In genomic region chrX:73213734-73214133, GRCh38 we compare ENCODE assay signal across 8 cellular contexts. TPM values are rescaled to one million over a fixed set of nuclear protein-coding genes. Genes with fewer than 3 reads are reported as not detected.
DNase-seq lines count a peak whose midpoint lies in the region; ATAC-seq and TF ChIP-seq lines count a peak whose summit lies in the region.

No MANE protein-coding gene starts in this region.

- H4K20me1 ChIP-seq in GM23338 (replicated peaks; ENCODE audit: insufficient read depth) = no peaks in the 10 kb centered on the region
- H4K20me1 ChIP-seq in hepatocyte (ENCODE audit: insufficient read depth, poor library complexity, severe bottlenecking) = no peaks in the 10 kb centered on the region

- 22% methylated on average over 5 of the region's 5 CpGs for WGBS in hepatocyte (ENCODE audit: low lambda C conversion rate, missing lambda C conversion rate)
- 10 to 17% methylated on average over 5 of the region's 5 CpGs for WGBS in sigmoid colon, 2 donors

- H3K9me3 ChIP-seq in hepatocyte (ENCODE audit: low read depth) (no peaks in the 10 kb centered on the region), sigmoid colon (no peaks in the 10 kb centered on the region)

- no peak for DNase-seq in GM23338 (ENCODE audit: low spot score)
- no peak for DNase-seq in activated CD8-positive, alpha-beta T cell treated with anti-CD3 and anti-CD28 coated beads for 36 hours
- no peak for DNase-seq in hepatocyte (ENCODE audit: low spot score)
- DNase-seq in sigmoid colon = no peak
- DNase-seq in T-helper 9 cell = no peak
- no peak for DNase-seq in NCI-H2029 treated with DMSO at 0.1 percent for 48 hours (lab: John Stamatoyannopoulos, UW)
- DNase-seq in erythroblast (lab: John Stamatoyannopoulos, UW) = no peak
- DNase-seq in GF-D8 (lab: John Stamatoyannopoulos, UW) = no peak

- peaks cover 13% of the 10 kb centered on the region; the same call in 1 of the 2 replicates for H3K4me1 ChIP-seq in GM23338 (ENCODE audit: insufficient read depth)
- no peaks in the 10 kb centered on the region for H3K4me1 ChIP-seq in hepatocyte (ENCODE audit: insufficient read depth)
- no peaks in the 10 kb centered on the region for H3K4me1 ChIP-seq in sigmoid colon

- H3K36me3 ChIP-seq in GM23338 (ENCODE audit: insufficient read depth) (no peaks in the 10 kb centered on the region), hepatocyte (replicated peaks; ENCODE audit: insufficient read depth, low read depth) (no peaks in the 10 kb centered on the region), sigmoid colon (no peaks in the 10 kb centered on the region)

- H3K27me3 ChIP-seq in GM23338 (ENCODE audit: insufficient read depth) (no peaks in the 10 kb centered on the region), hepatocyte (no peaks in the 10 kb centered on the region), sigmoid colon (no peaks in the 10 kb centered on the region)

- intact Hi-C loops in activated CD8-positive, alpha-beta T cell treated with anti-CD3 and anti-CD28 coated beads for 36 hours (cut with micrococcal nuclease) = no loop called here
- intact Hi-C loops in sigmoid colon (cut with DNase I) = no loop called here

- H3K79me2 ChIP-seq in GM23338 (replicated peaks; ENCODE audit: insufficient read depth) (peaks cover 18% of the 10 kb centered on the region), hepatocyte (no peaks in the 10 kb centered on the region)

- no peaks in the 10 kb centered on the region for H3K9me3 Mint-ChIP-seq in GM23338
- no peaks in the 10 kb centered on the region for H3K9me3 Mint-ChIP-seq in activated CD8-positive, alpha-beta T cell treated with anti-CD3 and anti-CD28 coated beads for 36 hours

- TF ChIP-seq EP300 in sigmoid colon (IDR thresholded peaks at IDR 0.05) = no peak

- H3K4me3 ChIP-seq in GM23338 (peak overlapping the region; percentile 74), hepatocyte (peak overlapping the region; percentile 40), sigmoid colon (peak overlapping the region; percentile 49 to 57 (median 56))

- H3K27ac Mint-ChIP-seq in GM23338 = no peak overlapping the region; the same call in 1 of the 2 replicates
- peak overlapping the region; percentile 77 for H3K27ac Mint-ChIP-seq in activated CD8-positive, alpha-beta T cell treated with anti-CD3 and anti-CD28 coated beads for 36 hours

- H3K9me2 ChIP-seq in GM23338 (ENCODE audit: insufficient read depth) (no peaks in the 10 kb centered on the region), hepatocyte (replicated peaks; ENCODE audit: insufficient read depth) (no peaks in the 10 kb centered on the region)

- no peaks in the 10 kb centered on the region for H3F3A ChIP-seq in GM23338 (replicated peaks; ENCODE audit: low read depth)

- TF ChIP-seq POLR2A in sigmoid colon (IDR thresholded peaks at IDR 0.05) (no peak), erythroblast (IDR thresholded peaks at IDR 0.05; ENCODE audit: low read length) (no peak)

- peak overlapping the region; percentile 65 for H3K4me2 ChIP-seq in GM23338
- H3K4me2 ChIP-seq in hepatocyte = peak overlapping the region; percentile 70

- H3K27ac ChIP-seq in GM23338 (ENCODE audit: low read depth) (no peak overlapping the region), hepatocyte (no peak overlapping the region), sigmoid colon (peak overlapping the region; percentile 70 to 79 (median 74))

- POLR2A ChIA-PET in activated CD8-positive, alpha-beta T cell treated with anti-CD3 and anti-CD28 coated beads for 36 hours (lab: Charles Lee) = no interaction called here

- H2AFZ ChIP-seq in GM23338 (peak overlapping the region; percentile 49; the same call in 1 of the 2 replicates), hepatocyte (peak overlapping the region; percentile 72)

- peaks cover 4% of the 10 kb centered on the region; the same call in 1 of the 3 replicates for H3K36me3 Mint-ChIP-seq in GM23338 (ENCODE audit: low read depth)
- H3K36me3 Mint-ChIP-seq in activated CD8-positive, alpha-beta T cell treated with anti-CD3 and anti-CD28 coated beads for 36 hours (ENCODE audit: low read depth) = no peaks in the 10 kb centered on the region

- peaks cover 2% of the 10 kb centered on the region for H3K27me3 Mint-ChIP-seq in GM23338 (ENCODE audit: insufficient read depth, low read depth, poor library complexity)
- peaks cover 7% of the 10 kb centered on the region for H3K27me3 Mint-ChIP-seq in activated CD8-positive, alpha-beta T cell treated with anti-CD3 and anti-CD28 coated beads for 36 hours

- no peak for ATAC-seq in GM23338
- no peak for ATAC-seq in activated CD8-positive, alpha-beta T cell treated with anti-CD3 and anti-CD28 coated beads for 36 hours

- CTCF ChIA-PET in activated CD8-positive, alpha-beta T cell treated with anti-CD3 and anti-CD28 coated beads for 36 hours (lab: Charles Lee) = no interaction called here

- TF ChIP-seq CTCF in GM23338 (conservative IDR thresholded peaks at IDR 0.05; ENCODE audit: low read depth in 2 of 2) = no peak
- TF ChIP-seq CTCF in activated CD8-positive, alpha-beta T cell treated with anti-CD3 and anti-CD28 coated beads for 36 hours (IDR thresholded peaks at IDR 0.05) = no peak
- no peak for TF ChIP-seq CTCF in hepatocyte (IDR thresholded peaks at IDR 0.05; ENCODE audit: poor library complexity)
- TF ChIP-seq CTCF in sigmoid colon (IDR thresholded peaks at IDR 0.05) = no peak

- H3K4me1 Mint-ChIP-seq in GM23338 = peaks cover 7% of the 10 kb centered on the region; the same call in 2 of the 3 replicates
- H3K4me1 Mint-ChIP-seq in activated CD8-positive, alpha-beta T cell treated with anti-CD3 and anti-CD28 coated beads for 36 hours (ENCODE audit: low read depth) = peaks cover 14% of the 10 kb centered on the region

- H3K4me3 Mint-ChIP-seq in GM23338 = peak overlapping the region; percentile 98
- peak overlapping the region; percentile 82 for H3K4me3 Mint-ChIP-seq in activated CD8-positive, alpha-beta T cell treated with anti-CD3 and anti-CD28 coated beads for 36 hours

TF ChIP-seq in GM23338, 12 proteins besides CTCF, POLR2A, EP300 and RAD21:
- TF ChIP-seq EZH2 (IDR thresholded peaks at IDR 0.05; ENCODE audit: low read depth, unreplicated experiment) = no peak
- TF ChIP-seq, protein P1, sequence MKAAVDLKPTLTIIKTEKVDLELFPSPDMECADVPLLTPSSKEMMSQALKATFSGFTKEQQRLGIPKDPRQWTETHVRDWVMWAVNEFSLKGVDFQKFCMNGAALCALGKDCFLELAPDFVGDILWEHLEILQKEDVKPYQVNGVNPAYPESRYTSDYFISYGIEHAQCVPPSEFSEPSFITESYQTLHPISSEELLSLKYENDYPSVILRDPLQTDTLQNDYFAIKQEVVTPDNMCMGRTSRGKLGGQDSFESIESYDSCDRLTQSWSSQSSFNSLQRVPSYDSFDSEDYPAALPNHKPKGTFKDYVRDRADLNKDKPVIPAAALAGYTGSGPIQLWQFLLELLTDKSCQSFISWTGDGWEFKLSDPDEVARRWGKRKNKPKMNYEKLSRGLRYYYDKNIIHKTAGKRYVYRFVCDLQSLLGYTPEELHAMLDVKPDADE (IDR thresholded peaks at IDR 0.05) = no peak
- TF ChIP-seq, protein P2, sequence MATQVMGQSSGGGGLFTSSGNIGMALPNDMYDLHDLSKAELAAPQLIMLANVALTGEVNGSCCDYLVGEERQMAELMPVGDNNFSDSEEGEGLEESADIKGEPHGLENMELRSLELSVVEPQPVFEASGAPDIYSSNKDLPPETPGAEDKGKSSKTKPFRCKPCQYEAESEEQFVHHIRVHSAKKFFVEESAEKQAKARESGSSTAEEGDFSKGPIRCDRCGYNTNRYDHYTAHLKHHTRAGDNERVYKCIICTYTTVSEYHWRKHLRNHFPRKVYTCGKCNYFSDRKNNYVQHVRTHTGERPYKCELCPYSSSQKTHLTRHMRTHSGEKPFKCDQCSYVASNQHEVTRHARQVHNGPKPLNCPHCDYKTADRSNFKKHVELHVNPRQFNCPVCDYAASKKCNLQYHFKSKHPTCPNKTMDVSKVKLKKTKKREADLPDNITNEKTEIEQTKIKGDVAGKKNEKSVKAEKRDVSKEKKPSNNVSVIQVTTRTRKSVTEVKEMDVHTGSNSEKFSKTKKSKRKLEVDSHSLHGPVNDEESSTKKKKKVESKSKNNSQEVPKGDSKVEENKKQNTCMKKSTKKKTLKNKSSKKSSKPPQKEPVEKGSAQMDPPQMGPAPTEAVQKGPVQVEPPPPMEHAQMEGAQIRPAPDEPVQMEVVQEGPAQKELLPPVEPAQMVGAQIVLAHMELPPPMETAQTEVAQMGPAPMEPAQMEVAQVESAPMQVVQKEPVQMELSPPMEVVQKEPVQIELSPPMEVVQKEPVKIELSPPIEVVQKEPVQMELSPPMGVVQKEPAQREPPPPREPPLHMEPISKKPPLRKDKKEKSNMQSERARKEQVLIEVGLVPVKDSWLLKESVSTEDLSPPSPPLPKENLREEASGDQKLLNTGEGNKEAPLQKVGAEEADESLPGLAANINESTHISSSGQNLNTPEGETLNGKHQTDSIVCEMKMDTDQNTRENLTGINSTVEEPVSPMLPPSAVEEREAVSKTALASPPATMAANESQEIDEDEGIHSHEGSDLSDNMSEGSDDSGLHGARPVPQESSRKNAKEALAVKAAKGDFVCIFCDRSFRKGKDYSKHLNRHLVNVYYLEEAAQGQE (IDR thresholded peaks at IDR 0.05; ENCODE audit: unreplicated experiment) = no peak
- no peak for TF ChIP-seq JUNB (IDR thresholded peaks at IDR 0.05; ENCODE audit: unreplicated experiment)
- no peak for TF ChIP-seq EZH2phosphoT487 (IDR thresholded peaks at IDR 0.05; ENCODE audit: unreplicated experiment)

RNA-seq across cellular contexts. Expression of gene NAP1L2, which starts 0.9 kb away (rescaled TPM):
- total RNA-seq in GM23338 (2014; rRNA removed; shearing (Covaris generic)) = 16.2 and 24.0 TPM in 2 replicates
- polyA plus RNA-seq in GM23338 (2016; fragmentation: Nextera tagmentation; extraction: Ambion mirVana) = 10.8 and 11.4 TPM in 2 replicates
- total RNA-seq in activated CD8-positive, alpha-beta T cell treated with anti-CD3 and anti-CD28 coated beads for 36 hours = 1 to 10 TPM; 1.0 to 1.4 TPM
- total RNA-seq in hepatocyte = 1.6 and 2.3 TPM in 2 replicates
- polyA plus RNA-seq in hepatocyte = 0.78 and 1.0 TPM in 2 replicates
- 1 to 10 TPM; 5.5 to 7.5 (median 6.1) TPM for total RNA-seq in sigmoid colon
- 1 to 10 TPM in 2 of 3 donors, under 1 TPM in 1; 0.92 to 1.2 (median 1.1) TPM for polyA plus RNA-seq in sigmoid colon

Comparison
In these comparisons a context has a peak if more than half of its experiments do, and no peak if none do; other contexts are left out.
1. H3K27ac ChIP-seq: peak in sigmoid colon (4 of 4); none in GM23338 (single experiment) and hepatocyte (single experiment).
2. Peak in every context shown above with its lines, with median percentiles within 50 percentile points of each other: H3K4me3 ChIP-seq.